In genomic region chr11:119763071-119763715, GRCh38 we compare ENCODE assay signal across 23 cellular contexts.
"Had no signal": no experiment of that assay in that cellular context is flagged by ENCODE, and none has a peak within 500 bp of the region (broad histone marks: within the 10 kb centered on the region; RNA-seq: fewer than 3 reads in every experiment).

No MANE protein-coding gene starts in this region.

- H3K36me3 ChIP-seq: esophagus squamous epithelium, gastroesophageal sphincter, left ventricle myocardium inferior, lower lobe of right lung, neutrophil, right atrium auricular region, suprapubic skin, thyroid gland had no signal

- H3K27ac ChIP-seq: esophagus squamous epithelium, lower lobe of right lung, neutrophil, right atrium auricular region, suprapubic skin, thyroid gland had no signal

- H3K4me1 ChIP-seq: lower lobe of right lung, thyroid gland had no signal

- ATAC-seq: effector memory CD8-positive, alpha-beta T cell; stimulated activated effector memory CD8-positive, alpha-beta T cell treated with anti-CD3 and anti-CD28 coated beads, Interleukin-12 subunit alpha, Interleukin-12 subunit beta, amount 100 ng/mL, for 72 hours; stimulated activated naive CD8-positive, alpha-beta T cell treated with anti-CD3 and anti-CD28 coated beads, Interleukin-15, Interleukin-2, amounts not matched to agents 100 U/mL and 50 U/mL, for 24 hours had no signal

- H3K9me3 ChIP-seq: esophagus squamous epithelium, gastroesophageal sphincter, neutrophil, suprapubic skin, thyroid gland had no signal

- DNase-seq: effector memory CD8-positive, alpha-beta T cell; esophagus squamous epithelium; foreskin fibroblast; glutamatergic neuron; immature natural killer cell; left ventricle myocardium inferior; lower lobe of right lung; stimulated activated CD4-positive, alpha-beta T cell treated with anti-CD3 and anti-CD28 coated beads, Interleukin-4, amount 100 ng/mL, for 1 hour; stimulated activated CD8-positive, alpha-beta memory T cell treated with anti-CD3 and anti-CD28 coated beads, Interleukin-4, amount 100 ng/mL, for 48 hours; stimulated activated naive CD8-positive, alpha-beta T cell treated with anti-CD3 and anti-CD28 coated beads, Interleukin-15, Interleukin-2, amounts not matched to agents 100 U/mL and 50 U/mL, for 24 hours; thyroid gland had no signal

- H3K4me1 Mint-ChIP-seq: memory B cell, mesothelial cell of epicardium had no signal

- H3K4me3 ChIP-seq: esophagus squamous epithelium, gastroesophageal sphincter, left ventricle myocardium inferior, lower lobe of right lung, right atrium auricular region, smooth muscle cell, suprapubic skin, thyroid gland had no signal

- H3K27me3 ChIP-seq: gastroesophageal sphincter, right atrium auricular region, suprapubic skin, thyroid gland had no signal

- H3K36me3 Mint-ChIP-seq: immature natural killer cell; memory B cell; mesothelial cell of epicardium; stimulated activated effector memory CD8-positive, alpha-beta T cell treated with anti-CD3 and anti-CD28 coated beads, Interleukin-12 subunit alpha, Interleukin-12 subunit beta, amount 100 ng/mL, for 72 hours had no signal

- H3K9me3 Mint-ChIP-seq: dendritic cell treated with granulocyte-macrophage colony-stimulating factor and Interleukin-4, amounts not matched to agents 40 ng/mL and 50 ng/mL, for 4 days; effector memory CD8-positive, alpha-beta T cell had no signal

- H3K4me3 Mint-ChIP-seq: dendritic cell treated with granulocyte-macrophage colony-stimulating factor and Interleukin-4, amounts not matched to agents 40 ng/mL and 50 ng/mL, for 4 days; effector memory CD8-positive, alpha-beta T cell; immature natural killer cell; memory B cell; mesothelial cell of epicardium; nephron; stimulated activated effector memory CD8-positive, alpha-beta T cell treated with anti-CD3 and anti-CD28 coated beads, Interleukin-12 subunit alpha, Interleukin-12 subunit beta, amount 100 ng/mL, for 72 hours had no signal

- H3K27ac Mint-ChIP-seq: dendritic cell treated with granulocyte-macrophage colony-stimulating factor and Interleukin-4, amounts not matched to agents 40 ng/mL and 50 ng/mL, for 4 days; effector memory CD8-positive, alpha-beta T cell; immature natural killer cell; memory B cell; mesothelial cell of epicardium; nephron; stimulated activated effector memory CD8-positive, alpha-beta T cell treated with anti-CD3 and anti-CD28 coated beads, Interleukin-12 subunit alpha, Interleukin-12 subunit beta, amount 100 ng/mL, for 72 hours had no signal

- FAIRE-seq: colon, keratinocyte had no signal
